ENCODE assay signal across 10 cellular contexts in the genomic region with DNA sequence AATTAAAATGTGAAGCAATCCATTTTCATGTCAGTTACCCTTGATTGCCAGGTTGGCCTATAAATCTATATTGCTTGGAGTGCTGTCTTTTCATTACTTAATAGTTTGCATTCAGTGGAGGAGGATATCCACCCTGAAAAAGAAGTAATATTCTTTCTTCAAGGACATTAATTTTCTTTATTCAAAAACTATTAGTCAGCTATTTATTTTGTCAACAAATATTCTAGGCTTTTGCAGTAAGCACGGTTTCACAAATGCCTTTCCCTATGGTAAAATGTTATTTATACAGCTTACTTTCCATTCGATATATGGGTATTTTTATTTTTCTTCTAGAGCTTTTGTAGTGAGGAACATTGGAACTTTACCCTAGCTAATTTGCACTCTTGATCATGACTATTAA.
"Had no signal": no experiment of that assay in that cellular context is flagged by ENCODE, and none has a peak within 500 bp of the region (broad histone marks: within the 10 kb centered on the region; RNA-seq: fewer than 3 reads in every experiment).

No MANE protein-coding gene starts in this region.

- FAIRE-seq: H1 had no signal

- H3K9ac ChIP-seq: GM23248 had no signal

- H3K36me3 ChIP-seq: HAP-1 had no signal

- ATAC-seq: GM23338, HCT116 had no signal

- H3K4me2 ChIP-seq: GM23338 had no signal

- H3K9me3 ChIP-seq: HAP-1 had no signal

- H3K4me3 ChIP-seq: GM23248, GM23338, HAP-1 had no signal

- DNase-seq: GM23248, GOT3, H7, H9, HCEC 1CT, HFFc6 had no signal

- H2AFZ ChIP-seq: GM23248 had no signal

- H3K27ac ChIP-seq: GM23248 had no signal

- H3K4me1 ChIP-seq: HAP-1 had no signal
